In genomic region chr6:27250955-27251671, GRCh38 we compare ENCODE assay signal across 1 cellular context.
TF ChIP-seq lines count a peak whose summit lies in the region.

No MANE protein-coding gene starts in this region.

TF ChIP-seq in K562, 482 proteins besides CTCF, POLR2A, EP300 and RAD21 (continued from another document and continues in another):
- TF ChIP-seq, protein P1, sequence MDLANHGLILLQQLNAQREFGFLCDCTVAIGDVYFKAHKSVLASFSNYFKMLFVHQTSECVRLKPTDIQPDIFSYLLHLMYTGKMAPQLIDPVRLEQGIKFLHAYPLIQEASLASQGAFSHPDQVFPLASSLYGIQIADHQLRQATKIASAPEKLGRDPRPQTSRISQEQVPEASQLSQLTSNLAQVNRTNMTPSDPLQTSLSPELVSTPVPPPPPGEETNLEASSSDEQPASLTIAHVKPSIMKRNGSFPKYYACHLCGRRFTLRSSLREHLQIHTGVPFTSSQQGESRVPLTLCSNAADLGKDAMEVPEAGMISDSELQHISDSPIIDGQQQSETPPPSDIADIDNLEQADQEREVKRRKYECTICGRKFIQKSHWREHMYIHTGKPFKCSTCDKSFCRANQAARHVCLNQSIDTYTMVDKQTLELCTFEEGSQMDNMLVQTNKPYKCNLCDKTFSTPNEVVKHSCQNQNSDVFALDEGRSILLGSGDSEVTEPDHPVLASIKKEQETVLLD (IDR thresholded peaks at IDR 0.05), result peak; percentile 69
- TF ChIP-seq ZSCAN32 (CRISPR knock-in tag; IDR thresholded peaks at IDR 0.05) (no peak), OTX1 (CRISPR knock-in tag; IDR thresholded peaks at IDR 0.05) (peak; percentile 85), ETV1 (tag; conservative IDR thresholded peaks at IDR 0.05; ENCODE audit: low read depth) (peak; percentile 83), ZNF551 (CRISPR knock-in tag; IDR thresholded peaks at IDR 0.05) (no peak), DMBX1 (CRISPR knock-in tag; IDR thresholded peaks at IDR 0.05; ENCODE audit: borderline replicate concordance) (no peak), CC2D1A (IDR thresholded peaks at IDR 0.05) (peak; percentile 91), MXI1 (IDR thresholded peaks at IDR 0.05; ENCODE audit: low read depth, low read length) (no peak), ZBTB17 (CRISPR knock-in tag; IDR thresholded peaks at IDR 0.05) (peak; percentile 36; the same call in 1 of the 2 replicates), NFXL1 (CRISPR knock-in tag; IDR thresholded peaks at IDR 0.05) (no peak), PPARD (CRISPR knock-in tag; IDR thresholded peaks at IDR 0.05) (no peak), CEBPG (CRISPR knock-in tag; IDR thresholded peaks at IDR 0.05) (peak; percentile 44; the same call in 1 of the 2 replicates), CEBPG (tag; conservative IDR thresholded peaks at IDR 0.05 in 1 of 2, IDR thresholded peaks at IDR 0.05 in 1 of 2) (no peak), GATA2 (CRISPR knock-in tag; IDR thresholded peaks at IDR 0.05) (no peak), MEIS2 (IDR thresholded peaks at IDR 0.05; ENCODE audit: partially characterized antibody) (no peak), KHSRP (IDR thresholded peaks at IDR 0.05) (no peak), MCM2 (IDR thresholded peaks at IDR 0.05; ENCODE audit: low read depth) (no peak), DPF2 (IDR thresholded peaks at IDR 0.05) (peak; percentile 31; the same call in 1 of the 2 replicates), THAP7 (CRISPR knock-in tag; IDR thresholded peaks at IDR 0.05) (no peak), E2F3 (CRISPR knock-in tag; IDR thresholded peaks at IDR 0.05) (peak; percentile 71), NFE2 (IDR thresholded peaks at IDR 0.05; ENCODE audit: low read depth) (no peak), ZNF717 (CRISPR knock-in tag; IDR thresholded peaks at IDR 0.05) (no peak), ETS2 (tag; IDR thresholded peaks at IDR 0.05; ENCODE audit: borderline replicate concordance, poor library complexity, severe bottlenecking) (no peak), ZNF778 (CRISPR knock-in tag; IDR thresholded peaks at IDR 0.05) (no peak), ZNF280A (IDR thresholded peaks at IDR 0.05; ENCODE audit: low read depth, partially characterized antibody) (no peak), ZFP30 (CRISPR knock-in tag; IDR thresholded peaks at IDR 0.05; ENCODE audit: borderline replicate concordance) (no peak), ZNF511 (CRISPR knock-in tag; IDR thresholded peaks at IDR 0.05) (no peak; the same call in 1 of the 2 replicates), SNIP1 (IDR thresholded peaks at IDR 0.05; ENCODE audit: low read depth) (no peak), YBX1 (IDR thresholded peaks at IDR 0.05) (no peak), KAT7 (CRISPR knock-in tag; IDR thresholded peaks at IDR 0.05; ENCODE audit: borderline replicate concordance) (no peak), MYBL2 (IDR thresholded peaks at IDR 0.05; ENCODE audit: low read depth) (no peak), MYBL2 (CRISPR knock-in tag; IDR thresholded peaks at IDR 0.05; ENCODE audit: borderline replicate concordance) (no peak), TSC22D4 (tag; IDR thresholded peaks at IDR 0.05) (no peak), RBM14 (IDR thresholded peaks at IDR 0.05; ENCODE audit: borderline replicate concordance, insufficient read depth, low read depth, low read length) (no peak), ZNF395 (CRISPR knock-in tag; IDR thresholded peaks at IDR 0.05) (peak; percentile 16; the same call in 1 of the 2 replicates)
- TF ChIP-seq, protein P2, sequence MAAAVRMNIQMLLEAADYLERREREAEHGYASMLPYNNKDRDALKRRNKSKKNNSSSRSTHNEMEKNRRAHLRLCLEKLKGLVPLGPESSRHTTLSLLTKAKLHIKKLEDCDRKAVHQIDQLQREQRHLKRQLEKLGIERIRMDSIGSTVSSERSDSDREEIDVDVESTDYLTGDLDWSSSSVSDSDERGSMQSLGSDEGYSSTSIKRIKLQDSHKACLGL (CRISPR knock-in tag; IDR thresholded peaks at IDR 0.05; ENCODE audit: borderline replicate concordance, poor library complexity, severe bottlenecking), result no peak
- TF ChIP-seq, protein P3, sequence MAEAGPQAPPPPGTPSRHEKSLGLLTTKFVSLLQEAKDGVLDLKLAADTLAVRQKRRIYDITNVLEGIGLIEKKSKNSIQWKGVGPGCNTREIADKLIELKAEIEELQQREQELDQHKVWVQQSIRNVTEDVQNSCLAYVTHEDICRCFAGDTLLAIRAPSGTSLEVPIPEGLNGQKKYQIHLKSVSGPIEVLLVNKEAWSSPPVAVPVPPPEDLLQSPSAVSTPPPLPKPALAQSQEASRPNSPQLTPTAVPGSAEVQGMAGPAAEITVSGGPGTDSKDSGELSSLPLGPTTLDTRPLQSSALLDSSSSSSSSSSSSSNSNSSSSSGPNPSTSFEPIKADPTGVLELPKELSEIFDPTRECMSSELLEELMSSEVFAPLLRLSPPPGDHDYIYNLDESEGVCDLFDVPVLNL (CRISPR knock-in tag; IDR thresholded peaks at IDR 0.05; ENCODE audit: low read depth), result no peak; the same call in 1 of the 2 replicates
- TF ChIP-seq, protein P4, sequence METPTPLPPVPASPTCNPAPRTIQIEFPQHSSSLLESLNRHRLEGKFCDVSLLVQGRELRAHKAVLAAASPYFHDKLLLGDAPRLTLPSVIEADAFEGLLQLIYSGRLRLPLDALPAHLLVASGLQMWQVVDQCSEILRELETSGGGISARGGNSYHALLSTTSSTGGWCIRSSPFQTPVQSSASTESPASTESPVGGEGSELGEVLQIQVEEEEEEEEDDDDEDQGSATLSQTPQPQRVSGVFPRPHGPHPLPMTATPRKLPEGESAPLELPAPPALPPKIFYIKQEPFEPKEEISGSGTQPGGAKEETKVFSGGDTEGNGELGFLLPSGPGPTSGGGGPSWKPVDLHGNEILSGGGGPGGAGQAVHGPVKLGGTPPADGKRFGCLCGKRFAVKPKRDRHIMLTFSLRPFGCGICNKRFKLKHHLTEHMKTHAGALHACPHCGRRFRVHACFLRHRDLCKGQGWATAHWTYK (CRISPR knock-in tag; IDR thresholded peaks at IDR 0.05), result peak; percentile 58; the same call in 1 of the 2 replicates
- TF ChIP-seq, protein P5, sequence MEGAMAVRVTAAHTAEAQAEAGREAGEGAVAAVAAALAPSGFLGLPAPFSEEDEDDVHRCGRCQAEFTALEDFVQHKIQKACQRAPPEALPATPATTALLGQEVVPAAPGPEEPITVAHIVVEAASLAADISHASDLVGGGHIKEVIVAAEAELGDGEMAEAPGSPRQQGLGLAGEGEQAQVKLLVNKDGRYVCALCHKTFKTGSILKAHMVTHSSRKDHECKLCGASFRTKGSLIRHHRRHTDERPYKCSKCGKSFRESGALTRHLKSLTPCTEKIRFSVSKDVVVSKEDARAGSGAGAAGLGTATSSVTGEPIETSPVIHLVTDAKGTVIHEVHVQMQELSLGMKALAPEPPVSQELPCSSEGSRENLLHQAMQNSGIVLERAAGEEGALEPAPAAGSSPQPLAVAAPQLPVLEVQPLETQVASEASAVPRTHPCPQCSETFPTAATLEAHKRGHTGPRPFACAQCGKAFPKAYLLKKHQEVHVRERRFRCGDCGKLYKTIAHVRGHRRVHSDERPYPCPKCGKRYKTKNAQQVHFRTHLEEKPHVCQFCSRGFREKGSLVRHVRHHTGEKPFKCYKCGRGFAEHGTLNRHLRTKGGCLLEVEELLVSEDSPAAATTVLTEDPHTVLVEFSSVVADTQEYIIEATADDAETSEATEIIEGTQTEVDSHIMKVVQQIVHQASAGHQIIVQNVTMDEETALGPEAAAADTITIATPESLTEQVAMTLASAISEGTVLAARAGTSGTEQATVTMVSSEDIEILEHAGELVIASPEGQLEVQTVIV (CRISPR knock-in tag; IDR thresholded peaks at IDR 0.05; ENCODE audit: borderline replicate concordance), result no peak
- TF ChIP-seq, protein P6, sequence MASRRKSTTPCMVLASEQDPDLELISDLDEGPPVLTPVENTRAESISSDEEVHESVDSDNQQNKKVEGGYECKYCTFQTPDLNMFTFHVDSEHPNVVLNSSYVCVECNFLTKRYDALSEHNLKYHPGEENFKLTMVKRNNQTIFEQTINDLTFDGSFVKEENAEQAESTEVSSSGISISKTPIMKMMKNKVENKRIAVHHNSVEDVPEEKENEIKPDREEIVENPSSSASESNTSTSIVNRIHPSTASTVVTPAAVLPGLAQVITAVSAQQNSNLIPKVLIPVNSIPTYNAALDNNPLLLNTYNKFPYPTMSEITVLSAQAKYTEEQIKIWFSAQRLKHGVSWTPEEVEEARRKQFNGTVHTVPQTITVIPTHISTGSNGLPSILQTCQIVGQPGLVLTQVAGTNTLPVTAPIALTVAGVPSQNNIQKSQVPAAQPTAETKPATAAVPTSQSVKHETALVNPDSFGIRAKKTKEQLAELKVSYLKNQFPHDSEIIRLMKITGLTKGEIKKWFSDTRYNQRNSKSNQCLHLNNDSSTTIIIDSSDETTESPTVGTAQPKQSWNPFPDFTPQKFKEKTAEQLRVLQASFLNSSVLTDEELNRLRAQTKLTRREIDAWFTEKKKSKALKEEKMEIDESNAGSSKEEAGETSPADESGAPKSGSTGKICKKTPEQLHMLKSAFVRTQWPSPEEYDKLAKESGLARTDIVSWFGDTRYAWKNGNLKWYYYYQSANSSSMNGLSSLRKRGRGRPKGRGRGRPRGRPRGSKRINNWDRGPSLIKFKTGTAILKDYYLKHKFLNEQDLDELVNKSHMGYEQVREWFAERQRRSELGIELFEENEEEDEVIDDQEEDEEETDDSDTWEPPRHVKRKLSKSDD (conservative IDR thresholded peaks at IDR 0.05; ENCODE audit: low read length), result no peak
- TF ChIP-seq, protein P7, sequence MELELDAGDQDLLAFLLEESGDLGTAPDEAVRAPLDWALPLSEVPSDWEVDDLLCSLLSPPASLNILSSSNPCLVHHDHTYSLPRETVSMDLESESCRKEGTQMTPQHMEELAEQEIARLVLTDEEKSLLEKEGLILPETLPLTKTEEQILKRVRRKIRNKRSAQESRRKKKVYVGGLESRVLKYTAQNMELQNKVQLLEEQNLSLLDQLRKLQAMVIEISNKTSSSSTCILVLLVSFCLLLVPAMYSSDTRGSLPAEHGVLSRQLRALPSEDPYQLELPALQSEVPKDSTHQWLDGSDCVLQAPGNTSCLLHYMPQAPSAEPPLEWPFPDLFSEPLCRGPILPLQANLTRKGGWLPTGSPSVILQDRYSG (tag; conservative IDR thresholded peaks at IDR 0.05; ENCODE audit: low read depth), result no peak
- TF ChIP-seq, protein P8, sequence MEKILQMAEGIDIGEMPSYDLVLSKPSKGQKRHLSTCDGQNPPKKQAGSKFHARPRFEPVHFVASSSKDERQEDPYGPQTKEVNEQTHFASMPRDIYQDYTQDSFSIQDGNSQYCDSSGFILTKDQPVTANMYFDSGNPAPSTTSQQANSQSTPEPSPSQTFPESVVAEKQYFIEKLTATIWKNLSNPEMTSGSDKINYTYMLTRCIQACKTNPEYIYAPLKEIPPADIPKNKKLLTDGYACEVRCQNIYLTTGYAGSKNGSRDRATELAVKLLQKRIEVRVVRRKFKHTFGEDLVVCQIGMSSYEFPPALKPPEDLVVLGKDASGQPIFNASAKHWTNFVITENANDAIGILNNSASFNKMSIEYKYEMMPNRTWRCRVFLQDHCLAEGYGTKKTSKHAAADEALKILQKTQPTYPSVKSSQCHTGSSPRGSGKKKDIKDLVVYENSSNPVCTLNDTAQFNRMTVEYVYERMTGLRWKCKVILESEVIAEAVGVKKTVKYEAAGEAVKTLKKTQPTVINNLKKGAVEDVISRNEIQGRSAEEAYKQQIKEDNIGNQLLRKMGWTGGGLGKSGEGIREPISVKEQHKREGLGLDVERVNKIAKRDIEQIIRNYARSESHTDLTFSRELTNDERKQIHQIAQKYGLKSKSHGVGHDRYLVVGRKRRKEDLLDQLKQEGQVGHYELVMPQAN (IDR thresholded peaks at IDR 0.05; ENCODE audit: borderline replicate concordance), result peak; percentile 89
- TF ChIP-seq, protein P9, sequence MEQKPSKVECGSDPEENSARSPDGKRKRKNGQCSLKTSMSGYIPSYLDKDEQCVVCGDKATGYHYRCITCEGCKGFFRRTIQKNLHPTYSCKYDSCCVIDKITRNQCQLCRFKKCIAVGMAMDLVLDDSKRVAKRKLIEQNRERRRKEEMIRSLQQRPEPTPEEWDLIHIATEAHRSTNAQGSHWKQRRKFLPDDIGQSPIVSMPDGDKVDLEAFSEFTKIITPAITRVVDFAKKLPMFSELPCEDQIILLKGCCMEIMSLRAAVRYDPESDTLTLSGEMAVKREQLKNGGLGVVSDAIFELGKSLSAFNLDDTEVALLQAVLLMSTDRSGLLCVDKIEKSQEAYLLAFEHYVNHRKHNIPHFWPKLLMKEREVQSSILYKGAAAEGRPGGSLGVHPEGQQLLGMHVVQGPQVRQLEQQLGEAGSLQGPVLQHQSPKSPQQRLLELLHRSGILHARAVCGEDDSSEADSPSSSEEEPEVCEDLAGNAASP (IDR thresholded peaks at IDR 0.05), result no peak
